In the genomic region with DNA sequence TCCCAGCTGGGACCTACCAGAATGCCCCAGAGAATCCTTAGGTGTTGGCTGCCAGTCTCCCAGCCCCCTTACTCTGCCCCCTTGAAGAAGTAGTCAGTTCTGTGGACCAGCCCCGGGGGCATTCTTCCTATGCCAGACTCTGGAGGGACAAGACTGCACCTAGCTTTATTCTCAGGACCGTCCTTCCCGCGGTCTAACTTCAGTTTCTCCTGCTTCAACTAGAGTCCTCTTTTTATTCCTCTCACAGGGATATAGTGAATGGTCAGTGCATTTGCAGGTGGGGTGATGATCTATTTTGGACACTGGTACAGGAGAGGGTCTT, we compare ENCODE assay signal across 14 cellular contexts. TPM values are rescaled to one million over a fixed set of nuclear protein-coding genes. Genes with fewer than 3 reads are reported as not detected.
A peak's percentile ranks its signal among the peaks of the same experiment; 100 is the strongest.
DNase-seq lines count a peak whose midpoint lies in the region; ATAC-seq and TF ChIP-seq lines count a peak whose summit lies in the region.
"Had no signal": no experiment of that assay in that cellular context is flagged by ENCODE, and none has a peak within 500 bp of the region (broad histone marks: within the 10 kb centered on the region; RNA-seq: fewer than 3 reads in every experiment).

No MANE protein-coding gene starts in this region.

- no peaks in the 10 kb centered on the region for H3K9me3 Mint-ChIP-seq in WTC11
- H3K9me3 Mint-ChIP-seq: activated CD4-positive, alpha-beta T cell treated with anti-CD3 and anti-CD28 coated beads, Interleukin-2, amount 10 ng/mL, durations not matched to agents 7 days and 5 days; neural crest cell; stimulated activated memory B cell treated with anti-CD40 and anti-IgM and Interleukin-4, amounts not matched to agents 10 μg/mL and 1 μg/mL and 100 μg/mL, for 72 hours had no signal

- H3K27me3 ChIP-seq in cardiac muscle cell (no peaks in the 10 kb centered on the region), neuronal stem cell (ENCODE audit: control insufficient read depth in 3 of 3, insufficient read depth in 3 of 3, low read depth in 1 of 3, low read length in 3 of 3) (peaks cover 0 to 2% (median 0%) of the 10 kb centered on the region in 3 experiments)
- H3K27me3 ChIP-seq: adrenal gland, gastrocnemius medialis, tibial nerve had no signal

- no peak overlapping the region for H2BK5ac ChIP-seq in neuronal stem cell (ENCODE audit: low read length)

- no peaks in the 10 kb centered on the region for H3K36me3 ChIP-seq in cardiac muscle cell
- peaks cover 2 to 35% of the 10 kb centered on the region in 2 donors for H3K36me3 ChIP-seq in neuronal stem cell (replicated peaks in 1 of 2; ENCODE audit: control insufficient read depth in 2 of 2, insufficient read depth in 2 of 2, low read length in 2 of 2)
- H3K36me3 ChIP-seq: adrenal gland had no signal

- no peaks in the 10 kb centered on the region for H3K36me3 Mint-ChIP-seq in WTC11

- H3K9me3 ChIP-seq in cardiac muscle cell (ENCODE audit: low read depth) (no peaks in the 10 kb centered on the region), neuronal stem cell (replicated peaks in 1 of 2; ENCODE audit: control insufficient read depth in 2 of 2, insufficient read depth in 1 of 2, low read depth in 1 of 2, low read length in 2 of 2) (no peaks in the 10 kb centered on the region)
- H3K9me3 ChIP-seq: adrenal gland, gastrocnemius medialis, tibial nerve had no signal

- H4K8ac ChIP-seq in neuronal stem cell (ENCODE audit: low read depth, low read length): no peak overlapping the region

- H2BK15ac ChIP-seq in neuronal stem cell (ENCODE audit: low read length): no peak overlapping the region

- H3K27ac ChIP-seq in cardiac muscle cell: peak overlapping the region; percentile 15
- no peak overlapping the region for H3K27ac ChIP-seq in neuronal stem cell (replicated peaks; ENCODE audit: low read length)
- H3K27ac ChIP-seq: adrenal gland, gastrocnemius medialis had no signal

- DNase-seq in cardiac muscle cell (ENCODE audit: low read depth in 1 of 2, low spot score in 1 of 2) (no peak), cardiac septum (ENCODE audit: low spot score) (no peak), WTC11 (ENCODE audit: low spot score) (no peak), neuronal stem cell (ENCODE audit: low spot score) (no peak), DMS79 (lab: John Stamatoyannopoulos, UW) (no peak), NCI-H1930 (lab: John Stamatoyannopoulos, UW) (no peak), mesenteric fat pad (ENCODE audit: low spot score) (no peak)
- DNase-seq in activated CD4-positive, CD25-positive, alpha-beta regulatory T cell treated with anti-CD3 and anti-CD28 coated beads, Interleukin-2, amount 50 U/mL, for 72 hours: no peak

- H3K14ac ChIP-seq in neuronal stem cell (ENCODE audit: low read length): no peak overlapping the region

- CTCF ChIA-PET in WTC11 (lab: Charles Lee): interaction anchor here (0.5 to 5.8 kb wide), 58 partner anchors 10 to 269 kb away, joined by 3 to 144 read pairs (median 5); partner anchors contain the start of genes MDFI, TFEB and TOMM6

- H3K18ac ChIP-seq in neuronal stem cell (ENCODE audit: low read length): no peak overlapping the region

- no peak for ATAC-seq in WTC11

- H3K27ac Mint-ChIP-seq in WTC11: no peak overlapping the region
- H3K27ac Mint-ChIP-seq: activated CD4-positive, alpha-beta T cell treated with anti-CD3 and anti-CD28 coated beads, Interleukin-2, amount 10 ng/mL, durations not matched to agents 7 days and 5 days; stimulated activated memory B cell treated with anti-CD40 and anti-IgM and Interleukin-4, amounts not matched to agents 10 μg/mL and 1 μg/mL and 100 μg/mL, for 72 hours had no signal

- peaks cover 36% of the 10 kb centered on the region for H3K4me1 Mint-ChIP-seq in WTC11

- H3K4me3 Mint-ChIP-seq in WTC11: peak overlapping the region; percentile 61; the same call in 1 of the 2 replicates
- H3K4me3 Mint-ChIP-seq: activated CD4-positive, alpha-beta T cell treated with anti-CD3 and anti-CD28 coated beads, Interleukin-2, amount 10 ng/mL, durations not matched to agents 7 days and 5 days; stimulated activated memory B cell treated with anti-CD40 and anti-IgM and Interleukin-4, amounts not matched to agents 10 μg/mL and 1 μg/mL and 100 μg/mL, for 72 hours had no signal

- intact Hi-C loops in cardiac septum (cut with DNase I): loop anchor here (2.0 to 10.0 kb wide), 2 partner anchors 172 to 442 kb away; no protein-coding TSS in a partner anchor

- no peak overlapping the region for H3K4ac ChIP-seq in neuronal stem cell (ENCODE audit: low read length)

- H3K4me1 ChIP-seq in cardiac muscle cell (ENCODE audit: low read depth): no peaks in the 10 kb centered on the region
- peaks cover 5 to 13% of the 10 kb centered on the region in 2 donors for H3K4me1 ChIP-seq in neuronal stem cell (ENCODE audit: control insufficient read depth in 2 of 2, insufficient read depth in 1 of 2, low read depth in 1 of 2, low read length in 2 of 2)

- H3K27me3 Mint-ChIP-seq in WTC11 (ENCODE audit: low read depth): no peaks in the 10 kb centered on the region
- H3K27me3 Mint-ChIP-seq: activated CD4-positive, alpha-beta T cell treated with anti-CD3 and anti-CD28 coated beads, Interleukin-2, amount 10 ng/mL, durations not matched to agents 7 days and 5 days had no signal

- H3K79me1 ChIP-seq in neuronal stem cell (ENCODE audit: low read depth, low read length): no peaks in the 10 kb centered on the region

- H3K23ac ChIP-seq in neuronal stem cell (ENCODE audit: low read depth, low read length, poor library complexity): no peak overlapping the region

- no CpG with 5 or more reads among the region's 4 CpGs for WGBS in neuronal stem cell (ENCODE audit: extremely low coverage in 2 of 2, insufficient read length in 2 of 2, insufficient replicate concordance in 1 of 2), 2 donors

- H3K4me3 ChIP-seq in cardiac muscle cell (no peak overlapping the region), neuronal stem cell (ENCODE audit: low read length in 2 of 2) (no peak overlapping the region)
- H3K4me3 ChIP-seq: adrenal gland, tibial nerve had no signal

- H2AK5ac ChIP-seq in neuronal stem cell (ENCODE audit: low read depth, low read length): peak overlapping the region; percentile 12

- POLR2A ChIA-PET in WTC11 (lab: Charles Lee): interaction anchor here (0.6 to 1.4 kb wide), 4 partner anchors 79 to 848 kb away, joined by 3 to 8 read pairs (median 6); no protein-coding TSS in a partner anchor

- H2AFZ ChIP-seq in neuronal stem cell (ENCODE audit: low read length): peak overlapping the region; percentile 83

- TF ChIP-seq CTCF in cardiac muscle cell (IDR thresholded peaks at IDR 0.05; ENCODE audit: low read depth, low read length): no peak
- TF ChIP-seq CTCF in WTC11 (IDR thresholded peaks at IDR 0.05): no peak

- H3K9ac ChIP-seq in neuronal stem cell (ENCODE audit: low read depth, low read length, poor library complexity): no peak overlapping the region

- H3K4me2 ChIP-seq in neuronal stem cell (ENCODE audit: insufficient read depth, low read length, poor library complexity, severe bottlenecking): no peak overlapping the region

- H2BK12ac ChIP-seq in neuronal stem cell (ENCODE audit: low read length): no peak overlapping the region

- H2BK120ac ChIP-seq in neuronal stem cell (ENCODE audit: low read depth, low read length): no peak overlapping the region

- no peak overlapping the region for H4K91ac ChIP-seq in neuronal stem cell (ENCODE audit: low read depth, low read length, poor library complexity)

TF ChIP-seq in WTC11, 78 proteins besides CTCF, POLR2A, EP300 and RAD21:
- TF ChIP-seq, protein P1, sequence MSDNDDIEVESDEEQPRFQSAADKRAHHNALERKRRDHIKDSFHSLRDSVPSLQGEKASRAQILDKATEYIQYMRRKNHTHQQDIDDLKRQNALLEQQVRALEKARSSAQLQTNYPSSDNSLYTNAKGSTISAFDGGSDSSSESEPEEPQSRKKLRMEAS (CRISPR knock-in tag; IDR thresholded peaks at IDR 0.05): no peak
- TF ChIP-seq HMGXB4 (CRISPR knock-in tag; IDR thresholded peaks at IDR 0.05): 0 out of 2 replicates have a peak, but pooled peaks have one; percentile 8

RNA-seq across cellular contexts. Expression of gene MDFI, which starts 35.9 kb away (rescaled TPM):
- 100.0 and 137 TPM in 2 replicates for total RNA-seq in cardiac muscle cell
- 27.5 and 27.9 TPM in 2 replicates for polyA plus RNA-seq in cardiac muscle cell
- total RNA-seq in cardiac septum: 4.3 TPM
- total RNA-seq in WTC11 (2021): 63.2 to 86.2 TPM (median 74.6 TPM) in 3 replicates
- 73.1 TPM for polyA plus RNA-seq in neuronal stem cell (2013, experiment 1 of 2)
- polyA plus RNA-seq in neuronal stem cell (2013, experiment 2 of 2): 65.6 TPM
- 21.7 TPM for total RNA-seq in mesenteric fat pad
- total RNA-seq: activated CD4-positive, alpha-beta T cell treated with anti-CD3 and anti-CD28 coated beads, Interleukin-2, amount 10 ng/mL, durations not matched to agents 7 days and 5 days had no signal

RNA-seq across cellular contexts. Expression of gene FOXP4, which starts 56.2 kb away (rescaled TPM):
- total RNA-seq in cardiac muscle cell: 24.5 and 29.0 TPM in 2 replicates
- 42.5 and 51.1 TPM in 2 replicates for polyA plus RNA-seq in cardiac muscle cell
- 20.3 TPM for total RNA-seq in cardiac septum
- total RNA-seq in WTC11 (2021): 19.5 to 36.6 TPM (median 19.8 TPM) in 3 replicates
- polyA plus RNA-seq in neuronal stem cell (2013, experiment 1 of 2): 43.1 TPM
- 44.6 TPM for polyA plus RNA-seq in neuronal stem cell (2013, experiment 2 of 2)
- total RNA-seq in mesenteric fat pad: 21.4 TPM
